7 cellular contexts compared by ENCODE assay signal in genomic region chr17:16363749-16364536, GRCh38. TPM values are rescaled to one million over a fixed set of nuclear protein-coding genes. Genes with fewer than 3 reads are reported as not detected.
DNase-seq lines count a peak whose midpoint lies in the region; ATAC-seq and TF ChIP-seq lines count a peak whose summit lies in the region.

No MANE protein-coding gene starts in this region.

- no peak overlapping the region for H4K5ac ChIP-seq in mesendoderm (ENCODE audit: low read length)

- H4K8ac ChIP-seq in mesendoderm (ENCODE audit: low read depth, low read length): no peak overlapping the region

- H3K4ac ChIP-seq in mesendoderm (ENCODE audit: low read depth, low read length): no peak overlapping the region

- H3K27me3 ChIP-seq in mesendoderm (ENCODE audit: insufficient read depth, low read length, poor library complexity): no peaks in the 10 kb centered on the region

- H3K56ac ChIP-seq in mesendoderm (ENCODE audit: low read length): no peak overlapping the region

- no peak overlapping the region for H3K18ac ChIP-seq in mesendoderm (ENCODE audit: low read length)

- H3K36me3 ChIP-seq in mesendoderm (ENCODE audit: control insufficient read depth, insufficient read depth, low read length): no peaks in the 10 kb centered on the region

- H3K27ac ChIP-seq in mesendoderm (ENCODE audit: low read depth, low read length): no peak overlapping the region

- in situ Hi-C loops in GM13977 (cut with MboI; ENCODE audit: low pct_unique_long_range_greater_than_20kb, low sequenced_read_pairs, unreplicated experiment): no loop called here

- H3K79me1 ChIP-seq in mesendoderm (ENCODE audit: low read length): no peaks in the 10 kb centered on the region

- H2BK15ac ChIP-seq in mesendoderm (replicated peaks; ENCODE audit: low read depth): no peak overlapping the region

- H2BK5ac ChIP-seq in mesendoderm (ENCODE audit: low read length): no peak overlapping the region

- no peak overlapping the region for H3K9ac ChIP-seq in mesendoderm (ENCODE audit: low read length)

- no peaks in the 10 kb centered on the region for H3K4me1 ChIP-seq in mesendoderm (ENCODE audit: control insufficient read depth, low read depth, low read length)

- TF ChIP-seq CTCF in GM13977 (IDR thresholded peaks at IDR 0.05; ENCODE audit: extremely low read depth, insufficient read depth, missing control alignments): peak; percentile 92

- peak; percentile 84 for ATAC-seq in HG03280 (IDR thresholded peaks at IDR 0.05; ENCODE audit: unreplicated experiment)

- H3K23ac ChIP-seq in mesendoderm (ENCODE audit: low read length): no peak overlapping the region

- H2AK5ac ChIP-seq in mesendoderm (ENCODE audit: low read length): no peak overlapping the region

- H2BK120ac ChIP-seq in mesendoderm (ENCODE audit: low read depth, low read length): no peak overlapping the region

- H3K4me2 ChIP-seq in mesendoderm (ENCODE audit: low read length): no peak overlapping the region

- DNase-seq in GM13977 (ENCODE audit: low spot score) (peak; percentile 74), NCI-H82 (lab: John Stamatoyannopoulos, UW) (peak; percentile 93), mesendoderm (peak; percentile 85)
- peak; percentile 80 to 86 for DNase-seq in activated CD4-positive, alpha-beta T cell treated with anti-CD3 and anti-CD28 coated beads, Interleukin-2, amount 50 U/mL, for 48 hours
- DNase-seq in effector CD8-positive, alpha-beta T cell (lab: John Stamatoyannopoulos, UW): peak; percentile 62
- DNase-seq in stimulated activated CD8-positive, alpha-beta memory T cell treated with anti-CD3 and anti-CD28 coated beads, Interleukin-4, amount 100 ng/mL, for 24 hours (ENCODE audit: low read depth): peak; percentile 60

- H3K4me3 ChIP-seq in mesendoderm (ENCODE audit: low read length): no peak overlapping the region

- no CpG with 5 or more reads among the region's 6 CpGs for WGBS in mesendoderm (ENCODE audit: extremely low coverage, insufficient coverage, low lambda C conversion rate)

- no peaks in the 10 kb centered on the region for H3K79me2 ChIP-seq in mesendoderm (ENCODE audit: control insufficient read depth, insufficient read depth, low read length)

RNA-seq across cellular contexts. Expression of gene CENPV, which starts 10.7 kb away (rescaled TPM):
- polyA plus RNA-seq in mesendoderm (2013, experiment 1 of 2): 319 TPM
- polyA plus RNA-seq in mesendoderm (2013, experiment 2 of 2): 316 TPM

RNA-seq across cellular contexts. Expression of gene UBB, which starts 16.9 kb away (rescaled TPM):
- 2,431 TPM for polyA plus RNA-seq in mesendoderm (2013, experiment 1 of 2)
- polyA plus RNA-seq in mesendoderm (2013, experiment 2 of 2): 2,399 TPM

RNA-seq across cellular contexts. Expression of gene TRPV2, which starts 51.4 kb away (rescaled TPM):
- 1.3 TPM for polyA plus RNA-seq in mesendoderm (2013, experiment 1 of 2)
- 1.9 TPM for polyA plus RNA-seq in mesendoderm (2013, experiment 2 of 2)
